ENCODE assay signal across 13 cellular contexts in genomic region chr6:12313992-12314589, GRCh38. TPM values are rescaled to one million over a fixed set of nuclear protein-coding genes. Genes with fewer than 3 reads are reported as not detected.
A peak's percentile ranks its signal among the peaks of the same experiment; 100 is the strongest.
DNase-seq lines count a peak whose midpoint lies in the region; ATAC-seq and TF ChIP-seq lines count a peak whose summit lies in the region.
"Had no signal": no experiment of that assay in that cellular context is flagged by ENCODE, and none has a peak within 500 bp of the region (broad histone marks: within the 10 kb centered on the region; RNA-seq: fewer than 3 reads in every experiment).

No MANE protein-coding gene starts in this region.

- H3K4me3 Mint-ChIP-seq in endothelial cell (ENCODE audit: unreplicated experiment) = no peak overlapping the region
- H3K4me3 Mint-ChIP-seq: activated T-cell treated with anti-CD3 and anti-CD28 coated beads, Interleukin-2, amount 50 U/mL, for 24 hours; IgD-negative memory B cell had no signal

- H3K9me3 Mint-ChIP-seq in endothelial cell (ENCODE audit: unreplicated experiment) = peaks cover 4% of the 10 kb centered on the region

- H3K9me3 ChIP-seq in body of pancreas (peaks cover 0 to 5% (median 0%) of the 10 kb centered on the region in 3 donors), transverse colon (no peaks in the 10 kb centered on the region)
- H3K9me3 ChIP-seq: uterus had no signal

- no peaks in the 10 kb centered on the region for H3K36me3 ChIP-seq in body of pancreas (replicated peaks in 1 of 2; ENCODE audit: insufficient read depth in 1 of 2, low read depth in 2 of 2)
- no peaks in the 10 kb centered on the region for H3K36me3 ChIP-seq in transverse colon
- H3K36me3 ChIP-seq: brain microvascular endothelial cell, uterus had no signal

- no peaks in the 10 kb centered on the region for H3K4me1 Mint-ChIP-seq in endothelial cell (ENCODE audit: unreplicated experiment)
- H3K4me1 Mint-ChIP-seq: IgD-negative memory B cell had no signal

- H3K4me1 ChIP-seq in body of pancreas (peaks cover 32% of the 10 kb centered on the region), transverse colon (peaks cover 0 to 9% (median 4%) of the 10 kb centered on the region in 4 donors)
- H3K4me1 ChIP-seq: uterus had no signal

- H3K27ac ChIP-seq in body of pancreas (peak overlapping the region; percentile 73 to 93 (median 77)), transverse colon (peak overlapping the region in 2 of 4 donors; percentile 3 to 35)
- H3K27ac ChIP-seq: brain microvascular endothelial cell, uterus had no signal

- in situ Hi-C loops in transverse colon (cut with MboI; ENCODE audit: low pct_ligation_motif_present in 1 of 4, low pct_unique_long_range_greater_than_20kb in 1 of 4, low sequenced_read_pairs in 3 of 4) = loop anchor here in 1 of 4 donors (25.0 kb wide), 1 partner anchor 273 kb away; no protein-coding TSS in a partner anchor

- H3K27ac Mint-ChIP-seq in endothelial cell (ENCODE audit: unreplicated experiment) = no peak overlapping the region
- H3K27ac Mint-ChIP-seq: activated T-cell treated with anti-CD3 and anti-CD28 coated beads, Interleukin-2, amount 50 U/mL, for 24 hours; IgD-negative memory B cell had no signal

- DNase-seq in HT-29 (ENCODE audit: low spot score) (peak; percentile 93), body of pancreas (peak; percentile 76 to 86 (median 80)), kidney glomerular epithelial cell (lab: John Stamatoyannopoulos, UW) (peak; percentile 85), transverse colon (peak; percentile 38), DMS153 (lab: John Stamatoyannopoulos, UW) (no peak), endothelial cell (ENCODE audit: low spot score) (no peak)
- DNase-seq: activated T-cell treated with anti-CD3 and anti-CD28 coated beads, Interleukin-2, amount 50 U/mL, for 24 hours; brain microvascular endothelial cell; NCI-H345; SHP77; uterus had no signal

- TF ChIP-seq CTCF in body of pancreas (IDR thresholded peaks at IDR 0.05) = no peak
- TF ChIP-seq CTCF in transverse colon (IDR thresholded peaks at IDR 0.05) = no peak
- no peak for TF ChIP-seq CTCF in endothelial cell (IDR thresholded peaks at IDR 0.05; ENCODE audit: unreplicated experiment)

- H3K27me3 ChIP-seq in body of pancreas (no peaks in the 10 kb centered on the region), transverse colon (no peaks in the 10 kb centered on the region)
- H3K27me3 ChIP-seq: brain microvascular endothelial cell, uterus had no signal

- peak; percentile 91 for ATAC-seq in body of pancreas
- no peak for ATAC-seq in GM21825 (IDR thresholded peaks at IDR 0.05; ENCODE audit: unreplicated experiment)

- peak in 2 of 3 donors; percentile 30 to 56 for TF ChIP-seq POLR2A in body of pancreas (IDR thresholded peaks at IDR 0.05)
- TF ChIP-seq POLR2A in transverse colon (IDR thresholded peaks at IDR 0.05) = no peak

- H3K36me3 Mint-ChIP-seq in endothelial cell (ENCODE audit: low read depth, unreplicated experiment) = no peaks in the 10 kb centered on the region

- H3K4me3 ChIP-seq in body of pancreas (no peak overlapping the region), transverse colon (no peak overlapping the region)
- H3K4me3 ChIP-seq: uterus had no signal

- H3K27me3 Mint-ChIP-seq in endothelial cell (ENCODE audit: unreplicated experiment) = no peaks in the 10 kb centered on the region
- H3K27me3 Mint-ChIP-seq: IgD-negative memory B cell had no signal

- 23 to 24% methylated on average over 8 of the region's 8 CpGs for WGBS in body of pancreas, 2 donors
- 41 to 52% methylated on average over 5 to 8 of the region's 8 CpGs for WGBS in transverse colon (ENCODE audit: low coverage in 1 of 2), 2 donors

- intact Hi-C loops in body of pancreas (cut with DNase I) = no loop called here
- intact Hi-C loops in transverse colon (cut with DNase I; ENCODE audit: low total_unique reads) = no loop called here

- no peak for TF ChIP-seq EP300 in transverse colon (IDR thresholded peaks at IDR 0.05; ENCODE audit: low read depth)

RNA-seq across cellular contexts. Expression of gene EDN1, which starts 23.9 kb away (rescaled TPM):
- 37.0 and 43.2 TPM in 2 replicates for total RNA-seq in HT-29 (2014; rRNA removed; shearing (Covaris generic))
- total RNA-seq in body of pancreas (10 to 100 TPM in 1 of 2 donors, under 1 TPM in 1; 0.66 to 19.7 TPM), transverse colon (10 to 100 TPM in 2 of 4 donors, 1 to 10 TPM in 2; 3.6 to 23.2 (median 14.2) TPM), endothelial cell (ENCODE audit: unreplicated experiment) (8.3 TPM)

Comparison
In these comparisons a context has a peak if more than half of its experiments do, and no peak if none do; other contexts are left out.
1. DNase-seq: peak in HT-29 (single experiment), body of pancreas (4 of 4), kidney glomerular epithelial cell (single experiment) and transverse colon (single experiment); none in DMS153 (single experiment) and endothelial cell (single experiment).